ENCODE assay signal across 15 cellular contexts in the genomic region with DNA sequence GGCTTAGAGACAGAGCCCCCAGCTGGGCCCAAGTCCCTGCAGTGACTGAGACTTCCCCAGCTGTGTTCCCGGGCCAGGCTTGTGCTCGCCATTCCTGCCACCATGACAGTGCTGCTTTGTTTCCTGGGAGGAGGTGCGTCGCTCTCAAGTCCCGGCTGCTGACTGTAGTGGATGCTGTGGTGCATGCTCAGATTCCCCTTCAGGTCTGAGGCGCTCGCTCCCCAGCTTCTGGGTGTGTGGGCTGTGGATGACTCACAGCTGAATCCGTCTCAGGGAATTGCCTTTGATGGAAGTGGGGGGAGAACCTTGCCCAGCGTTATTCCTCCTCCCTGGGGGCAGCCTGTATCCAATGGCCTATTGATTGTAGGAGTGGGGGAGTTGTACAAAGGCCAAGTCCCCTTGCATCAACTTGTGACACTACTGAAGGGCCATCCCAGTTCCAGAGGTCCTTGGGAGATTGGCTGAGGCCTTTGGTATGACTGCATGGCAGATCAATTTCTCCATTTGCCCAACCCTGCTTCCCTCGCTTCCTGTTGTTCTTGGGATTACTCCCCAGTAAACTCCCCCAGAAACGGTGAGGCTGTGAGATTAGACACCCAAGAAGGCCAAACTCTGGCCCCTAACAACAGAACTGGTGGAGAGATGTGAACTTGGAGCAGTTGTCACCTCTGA. TPM values are rescaled to one million over a fixed set of nuclear protein-coding genes. Genes with fewer than 3 reads are reported as not detected.
DNase-seq lines count a peak whose midpoint lies in the region; ATAC-seq and TF ChIP-seq lines count a peak whose summit lies in the region.
"Had no signal": no experiment of that assay in that cellular context is flagged by ENCODE, and none has a peak within 500 bp of the region (broad histone marks: within the 10 kb centered on the region; RNA-seq: fewer than 3 reads in every experiment).

No MANE protein-coding gene starts in this region.

- no peak overlapping the region for H2AFZ ChIP-seq in H9 (ENCODE audit: low read length)

- ATAC-seq in GM19463 (IDR thresholded peaks at IDR 0.05; ENCODE audit: unreplicated experiment) (no peak), HG03457 (IDR thresholded peaks at IDR 0.05; ENCODE audit: unreplicated experiment) (no peak), GM21576 (IDR thresholded peaks at IDR 0.05; ENCODE audit: unreplicated experiment) (no peak)
- ATAC-seq in CD8-positive, alpha-beta T cell = no peak
- ATAC-seq: activated CD4-positive, alpha-beta T cell treated with anti-CD3 and anti-CD28 coated beads for 36 hours; lower lobe of right lung had no signal

- no peak overlapping the region for H4K5ac ChIP-seq in H9 (ENCODE audit: insufficient read length, low read depth, low read length)

- H3K4me3 ChIP-seq in CD8-positive, alpha-beta T cell (ENCODE audit: low read depth, low read length) = no peak overlapping the region
- H3K4me3 ChIP-seq: lower lobe of right lung, uterus had no signal

- in situ Hi-C loops in SK-MEL-5 (cut with HindIII; ENCODE audit: low pct_unique_long_range_greater_than_20kb, low sequenced_read_pairs) = no loop called here

- DNase-seq in H9 (no peak), SK-MEL-5 (ENCODE audit: low read depth, low spot score) (peak; percentile 50), fibroblast of the conjunctiva (ENCODE audit: low read depth) (peak; percentile 16), posterior cingulate gyrus (peak in 9 of 10 donors; percentile 23 to 93 (median 60))
- DNase-seq in CD8-positive, alpha-beta T cell = no peak
- DNase-seq: activated CD4-positive, alpha-beta T cell treated with anti-CD3 and anti-CD28 coated beads for 36 hours; activated naive CD8-positive, alpha-beta T cell treated with anti-CD3 and anti-CD28 coated beads, Interleukin-2, amount 10 ng/mL, durations not matched to agents 7 days and 5 days; GOT3; lower lobe of right lung; Right ventricle myocardium superior; uterus had no signal

- H2BK5ac ChIP-seq in H9 (ENCODE audit: insufficient read length, low read length) = no peak overlapping the region

- peaks cover 0 to 9% (median 0%) of the 10 kb centered on the region in 3 experiments; a peak in 4 of 7 replicates for H3K36me3 Mint-ChIP-seq in H9 (ENCODE audit: insufficient read depth in 1 of 3, low read depth in 3 of 3)
- no peaks in the 10 kb centered on the region for H3K36me3 Mint-ChIP-seq in CD8-positive, alpha-beta T cell
- H3K36me3 Mint-ChIP-seq: activated naive CD8-positive, alpha-beta T cell treated with anti-CD3 and anti-CD28 coated beads, Interleukin-2, amount 10 ng/mL, durations not matched to agents 7 days and 5 days had no signal

- peak overlapping the region; percentile 14 to 52 (median 16); a peak in 1 of 7 replicates for H3K27ac Mint-ChIP-seq in H9
- no peak overlapping the region for H3K27ac Mint-ChIP-seq in CD8-positive, alpha-beta T cell
- H3K27ac Mint-ChIP-seq: activated CD4-positive, alpha-beta T cell treated with anti-CD3 and anti-CD28 coated beads for 36 hours; activated naive CD8-positive, alpha-beta T cell treated with anti-CD3 and anti-CD28 coated beads, Interleukin-2, amount 10 ng/mL, durations not matched to agents 7 days and 5 days had no signal

- H3K9ac ChIP-seq in H9 (ENCODE audit: extremely low read depth, insufficient read length, low read length) = no peak overlapping the region

- no peak overlapping the region for H4K8ac ChIP-seq in H9 (replicated peaks; ENCODE audit: insufficient read length, low read depth, low read length)

- H3K14ac ChIP-seq in H9 (ENCODE audit: insufficient read depth, low read length) = 0 out of 2 replicates have a peak overlapping the region, but pooled peaks have one; percentile 5

- intact Hi-C loops in posterior cingulate gyrus (cut with DNase I) = no loop called here
- intact Hi-C loops in CD8-positive, alpha-beta T cell (cut with DNase I, micrococcal nuclease) = no loop called here

- no peak overlapping the region for H4K91ac ChIP-seq in H9 (ENCODE audit: insufficient read length, low read depth, low read length)

- no peak overlapping the region for H3K4me2 ChIP-seq in H9 (ENCODE audit: insufficient read depth, insufficient read length, low read length)

- CTCF ChIA-PET in CD8-positive, alpha-beta T cell (lab: Charles Lee) = interaction anchor here (1.3 kb wide), 1 partner anchor 9 kb away, joined by 3 read pairs; no protein-coding TSS in a partner anchor

- no peak overlapping the region for H3T11ph ChIP-seq in H9 (ENCODE audit: low read length)

- H3K23me2 ChIP-seq in H9 (ENCODE audit: insufficient read length, low read depth, low read length, poor library complexity, severe bottlenecking) = no peaks in the 10 kb centered on the region

- H3K79me2 ChIP-seq in H9 (ENCODE audit: insufficient read depth, low read length) = no peaks in the 10 kb centered on the region

- no peaks in the 10 kb centered on the region for H3K9me3 ChIP-seq in H9 (ENCODE audit: control insufficient read depth, low read depth, low read length)
- H3K9me3 ChIP-seq in CD8-positive, alpha-beta T cell (ENCODE audit: low read length) = no peaks in the 10 kb centered on the region
- H3K9me3 ChIP-seq: lower lobe of right lung, uterus had no signal

- no peak overlapping the region for H3K4ac ChIP-seq in H9 (ENCODE audit: low read depth, low read length)

- H3K9me3 Mint-ChIP-seq in H9 = peaks cover 0 to 3% of the 10 kb centered on the region in 2 experiments; a peak in 1 of 5 replicates
- no peaks in the 10 kb centered on the region for H3K9me3 Mint-ChIP-seq in CD8-positive, alpha-beta T cell
- H3K9me3 Mint-ChIP-seq: activated naive CD8-positive, alpha-beta T cell treated with anti-CD3 and anti-CD28 coated beads, Interleukin-2, amount 10 ng/mL, durations not matched to agents 7 days and 5 days had no signal

- H4K20me1 ChIP-seq in H9 (ENCODE audit: control insufficient read depth, insufficient read depth, insufficient read length) = no peaks in the 10 kb centered on the region

- no peak overlapping the region for H2BK120ac ChIP-seq in H9 (ENCODE audit: low read depth, low read length, poor library complexity, severe bottlenecking)

- peaks cover 10% of the 10 kb centered on the region for H3K27me3 Mint-ChIP-seq in H9 (ENCODE audit: low read depth)
- H3K27me3 Mint-ChIP-seq in CD8-positive, alpha-beta T cell (ENCODE audit: low read depth) = peaks cover 15% of the 10 kb centered on the region

- no peak overlapping the region for H3K56ac ChIP-seq in H9 (ENCODE audit: insufficient read length, low read depth, low read length)

- H3K79me1 ChIP-seq in H9 (ENCODE audit: insufficient read depth, low read depth, low read length, poor library complexity, severe bottlenecking) = no peaks in the 10 kb centered on the region

- H3K18ac ChIP-seq in H9 (ENCODE audit: insufficient read length, low read depth, low read length) = no peak overlapping the region

- POLR2A ChIA-PET in CD8-positive, alpha-beta T cell (lab: Charles Lee) = no interaction called here

- peak overlapping the region in 1 of 2 experiments; percentile 33; a peak in 2 of 5 replicates for H3K4me3 Mint-ChIP-seq in H9
- no peak overlapping the region for H3K4me3 Mint-ChIP-seq in CD8-positive, alpha-beta T cell
- H3K4me3 Mint-ChIP-seq: activated CD4-positive, alpha-beta T cell treated with anti-CD3 and anti-CD28 coated beads for 36 hours; activated naive CD8-positive, alpha-beta T cell treated with anti-CD3 and anti-CD28 coated beads, Interleukin-2, amount 10 ng/mL, durations not matched to agents 7 days and 5 days had no signal

- H2BK15ac ChIP-seq in H9 (ENCODE audit: low read depth, low read length) = no peak overlapping the region

- TF ChIP-seq CTCF in H9 (conservative IDR thresholded peaks at IDR 0.05) = no peak
- TF ChIP-seq CTCF in CD8-positive, alpha-beta T cell (IDR thresholded peaks at IDR 0.05) = no peak

- H3K27me3 ChIP-seq in H9 (ENCODE audit: insufficient read depth, low read length) = no peaks in the 10 kb centered on the region
- H3K27me3 ChIP-seq in CD8-positive, alpha-beta T cell (ENCODE audit: insufficient read depth, low read length) = no peaks in the 10 kb centered on the region
- H3K27me3 ChIP-seq: uterus had no signal

- H3K4me1 ChIP-seq in H9 (ENCODE audit: insufficient read depth, low read length) = peaks cover 2% of the 10 kb centered on the region; the same call in 1 of the 2 replicates
- no peaks in the 10 kb centered on the region for H3K4me1 ChIP-seq in CD8-positive, alpha-beta T cell (ENCODE audit: insufficient read depth, low read length)
- H3K4me1 ChIP-seq: lower lobe of right lung, uterus had no signal

- no peak overlapping the region for H3K27ac ChIP-seq in H9 (ENCODE audit: insufficient read length, low read depth, low read length)
- H3K27ac ChIP-seq in CD8-positive, alpha-beta T cell (ENCODE audit: low read depth, low read length) = no peak overlapping the region
- H3K27ac ChIP-seq: HL-60, lower lobe of right lung, uterus had no signal

- no peak overlapping the region for H2BK20ac ChIP-seq in H9 (ENCODE audit: low read depth, low read length, poor library complexity, severe bottlenecking)

- no CpG with 5 or more reads among the region's 11 CpGs for WGBS in H9 (ENCODE audit: extremely low coverage, insufficient read length, low lambda C conversion rate)

- no peak overlapping the region for H2BK12ac ChIP-seq in H9 (ENCODE audit: insufficient read length, low read depth, low read length)

- H3K4me1 Mint-ChIP-seq in H9 = peaks cover 30 to 48% of the 10 kb centered on the region in 2 experiments
- H3K4me1 Mint-ChIP-seq in CD8-positive, alpha-beta T cell (ENCODE audit: low read depth) = no peaks in the 10 kb centered on the region
- H3K4me1 Mint-ChIP-seq: activated naive CD8-positive, alpha-beta T cell treated with anti-CD3 and anti-CD28 coated beads, Interleukin-2, amount 10 ng/mL, durations not matched to agents 7 days and 5 days had no signal

- no peaks in the 10 kb centered on the region for H3K36me3 ChIP-seq in CD8-positive, alpha-beta T cell (ENCODE audit: insufficient read depth, low read length)
- H3K36me3 ChIP-seq: lower lobe of right lung, uterus had no signal

- no peak overlapping the region for H2AK5ac ChIP-seq in H9 (ENCODE audit: insufficient read length, low read length)

- no peak overlapping the region for H3K23ac ChIP-seq in H9 (ENCODE audit: insufficient read length, low read depth, low read length)

RNA-seq across cellular contexts. Expression of a gene that starts 17.8 kb away (rescaled TPM):
- 5.8 and 7.0 TPM in 2 replicates for total RNA-seq in H9 (2021)
- 3.0 and 4.0 TPM in 2 replicates for total RNA-seq in SK-MEL-5 (2014; rRNA removed; shearing (Covaris generic))
- 3.7 and 5.1 TPM in 2 replicates for polyA plus RNA-seq in SK-MEL-5 (2015; cell fraction: cytosol; rRNA removed)
- polyA plus RNA-seq in SK-MEL-5 (2015; cell fraction: nucleus; rRNA removed) = 0.76 and 2.8 TPM in 2 replicates
- total RNA-seq in CD8-positive, alpha-beta T cell = 1 to 10 TPM; 1.0 to 1.1 TPM
- total RNA-seq: lower lobe of right lung, uterus had no signal

RNA-seq across cellular contexts. Expression of a gene that starts 51.8 kb away (rescaled TPM):
- total RNA-seq in H9 (2021) = 52.4 and 63.1 TPM in 2 replicates
- total RNA-seq in SK-MEL-5 (2014; rRNA removed; shearing (Covaris generic)) = 73.1 and 79.0 TPM in 2 replicates
- 60.9 and 62.2 TPM in 2 replicates for polyA plus RNA-seq in SK-MEL-5 (2015; cell fraction: cytosol; rRNA removed)
- polyA plus RNA-seq in SK-MEL-5 (2015; cell fraction: nucleus; rRNA removed) = 17.1 and 24.8 TPM in 2 replicates
- 10 to 100 TPM; 12.8 to 14.0 TPM for total RNA-seq in CD8-positive, alpha-beta T cell

RNA-seq across cellular contexts. Expression of a gene that starts 59.1 kb away (rescaled TPM):
- 32.8 and 34.2 TPM in 2 replicates for total RNA-seq in H9 (2021)
- total RNA-seq in SK-MEL-5 (2014; rRNA removed; shearing (Covaris generic)) = 6.1 and 7.1 TPM in 2 replicates
- 18.3 and 20.0 TPM in 2 replicates for polyA plus RNA-seq in SK-MEL-5 (2015; cell fraction: cytosol; rRNA removed)
- 8.6 and 12.2 TPM in 2 replicates for polyA plus RNA-seq in SK-MEL-5 (2015; cell fraction: nucleus; rRNA removed)
- total RNA-seq in CD8-positive, alpha-beta T cell = 1 to 10 TPM; 5.6 to 5.9 TPM

Comparison
In these comparisons a context has a peak if more than half of its experiments do, and no peak if none do; other contexts are left out.
1. DNase-seq: peak in SK-MEL-5 (single experiment), fibroblast of the conjunctiva (single experiment) and posterior cingulate gyrus (9 of 10); none in H9 (single experiment) and CD8-positive, alpha-beta T cell (0 of 7).